ENCODE assay signal across 22 cellular contexts in the genomic region with DNA sequence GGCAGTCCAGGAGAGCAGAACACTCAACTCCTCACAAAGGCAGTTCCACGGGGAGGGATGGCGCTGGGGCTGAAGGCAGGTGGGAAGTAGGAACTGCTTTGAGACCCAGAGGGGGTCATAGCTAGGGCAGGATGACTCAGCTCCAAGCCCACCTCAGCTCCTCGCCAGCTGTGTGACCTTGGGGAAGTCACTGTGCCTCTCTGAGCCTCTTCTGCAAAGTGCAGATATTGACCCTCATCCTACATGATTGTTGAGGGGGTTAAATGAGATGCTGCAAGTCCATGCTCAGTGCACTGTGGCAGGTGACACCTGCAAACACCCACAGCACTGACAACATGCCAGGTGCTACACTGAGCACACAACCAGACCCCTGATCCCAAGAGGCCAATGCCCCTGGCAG.
"Had no signal": no experiment of that assay in that cellular context is flagged by ENCODE, and none has a peak within 500 bp of the region (broad histone marks: within the 10 kb centered on the region; RNA-seq: fewer than 3 reads in every experiment).

No MANE protein-coding gene starts in this region.

- H3K4me1 ChIP-seq: ascending aorta had no signal

- H3K9me3 ChIP-seq: ascending aorta, SJCRH30 had no signal

- H3K27me3 ChIP-seq: ascending aorta, cardiac muscle cell, SJCRH30 had no signal

- H3K4me3 ChIP-seq: ascending aorta, cardiac muscle cell, SJCRH30 had no signal

- H3K36me3 ChIP-seq: ascending aorta, cardiac muscle cell, SJCRH30 had no signal

- ATAC-seq: activated CD4-positive, CD25-positive, alpha-beta regulatory T cell treated with anti-CD3 and anti-CD28 coated beads, Interleukin-2, amount 50 U/mL, for 24 hours had no signal

- DNase-seq: activated CD4-positive, alpha-beta T cell treated with anti-CD3 and anti-CD28 coated beads for 48 hours; activated CD4-positive, alpha-beta T cell treated with anti-CD3 and anti-CD28 coated beads, Interleukin-2, amount 50 U/mL, for 4 hours; activated CD8-positive, alpha-beta memory T cell treated with anti-CD3 and anti-CD28 coated beads, Interleukin-2, amount 10 ng/mL, durations not matched to agents 7 days and 5 days; activated effector memory CD4-positive, alpha-beta T cell treated with Interleukin-2 at 50 U/mL for 16 hours; activated naive CD4-positive, alpha-beta T cell; activated naive CD8-positive, alpha-beta T cell treated with anti-CD3 and anti-CD28 coated beads, Interleukin-2, amount 50 U/mL, for 24 hours; activated T-cell treated with anti-CD3 and anti-CD28 coated beads, Interleukin-2, amount 50 U/mL, for 24 hours; amniotic stem cell; NCI-H1092; NCI-H1417 treated with DMSO at 0.1 percent for 48 hours; NCI-H1694; NCI-H2029; NCI-H2107; NCI-H2171 treated with DMSO at 0.1 percent for 48 hours; NCI-H226; NCI-H526 treated with DMSO at 0.1 percent for 48 hours; NCI-H82; Right ventricle myocardium superior had no signal

- H3K27ac ChIP-seq: ascending aorta, cardiac muscle cell, SJCRH30 had no signal
